13 cellular contexts compared by ENCODE assay signal in genomic region chr20:444862-445426, GRCh38. TPM values are rescaled to one million over a fixed set of nuclear protein-coding genes. Genes with fewer than 3 reads are reported as not detected.
DNase-seq lines count a peak whose midpoint lies in the region; ATAC-seq and TF ChIP-seq lines count a peak whose summit lies in the region.
"Had no signal": no experiment of that assay in that cellular context is flagged by ENCODE, and none has a peak within 500 bp of the region (broad histone marks: within the 10 kb centered on the region; RNA-seq: fewer than 3 reads in every experiment).

No MANE protein-coding gene starts in this region.

- TF ChIP-seq CTCF in heart right ventricle (IDR thresholded peaks at IDR 0.05), result no peak
- TF ChIP-seq CTCF in smooth muscle cell (IDR thresholded peaks at IDR 0.05; ENCODE audit: borderline replicate concordance, insufficient read depth, poor library complexity, severe bottlenecking), result no peak
- TF ChIP-seq CTCF in GM20000 (IDR thresholded peaks at IDR 0.05; ENCODE audit: extremely low read depth, missing control alignments), result no peak

- TF ChIP-seq EP300 in Ishikawa (IDR thresholded peaks at IDR 0.05; ENCODE audit: borderline replicate concordance), result no peak

- peaks cover 7% of the 10 kb centered on the region for H3F3A ChIP-seq in smooth muscle cell (ENCODE audit: low read depth)

- intact Hi-C loops in heart right ventricle (cut with DNase I), result loop anchor here in 1 of 10 donors (2.0 kb wide), 1 partner anchor 16 kb away; no protein-coding TSS in a partner anchor

- peaks cover 100% of the 10 kb centered on the region for H4K20me1 ChIP-seq in smooth muscle cell (ENCODE audit: low read depth)

- H3K27me3 ChIP-seq in heart right ventricle (no peaks in the 10 kb centered on the region), smooth muscle cell (ENCODE audit: low read depth) (no peaks in the 10 kb centered on the region)
- H3K27me3 ChIP-seq: hepatocyte had no signal

- H3K4me1 ChIP-seq in heart right ventricle (peaks cover 9 to 36% (median 23%) of the 10 kb centered on the region in 9 donors), smooth muscle cell (ENCODE audit: low read depth) (no peaks in the 10 kb centered on the region)

- CTCF ChIA-PET in activated CD4-positive, alpha-beta memory T cell treated with anti-CD3 and anti-CD28 coated beads, Interleukin-2, amount 10 ng/mL, durations not matched to agents 7 days and 5 days (lab: Charles Lee), result no interaction called here

- DNase-seq in brain pericyte (ENCODE audit: low read depth, low spot score) (peak; percentile 50), heart right ventricle (no peak), smooth muscle cell (lab: John Stamatoyannopoulos, UW; ENCODE audit: unreplicated experiment) (no peak), GM20000 (ENCODE audit: low spot score) (no peak)
- no peak for DNase-seq in activated CD4-positive, alpha-beta memory T cell treated with anti-CD3 and anti-CD28 coated beads, Interleukin-2, amount 10 ng/mL, durations not matched to agents 7 days and 5 days
- DNase-seq: central memory CD4-positive, alpha-beta T cell; DND-41; NCI-H2029 treated with DMSO at 0.1 percent for 48 hours had no signal

- H3K9me3 Mint-ChIP-seq in activated CD4-positive, alpha-beta memory T cell treated with anti-CD3 and anti-CD28 coated beads, Interleukin-2, amount 10 ng/mL, durations not matched to agents 7 days and 5 days, result no peaks in the 10 kb centered on the region
- H3K9me3 Mint-ChIP-seq: T-helper 2 cell treated with Interferon-gamma antibody and Interleukin-4, amounts not matched to agents 5 μg/mL and 100 μg/mL, for 36 hours had no signal

- no peak for TF ChIP-seq RAD21 in Ishikawa (IDR thresholded peaks at IDR 0.05; ENCODE audit: low read depth)

- H3K9ac ChIP-seq in smooth muscle cell (ENCODE audit: low read depth), result no peak overlapping the region

- H3K4me2 ChIP-seq in smooth muscle cell, result no peak overlapping the region
- H3K4me2 ChIP-seq: hepatocyte had no signal

- peak; percentile 52 to 72 (median 65) for ATAC-seq in heart right ventricle
- no peak for ATAC-seq in HG03460 (IDR thresholded peaks at IDR 0.05; ENCODE audit: unreplicated experiment)
- no peak for ATAC-seq in GM18907 (IDR thresholded peaks at IDR 0.05; ENCODE audit: unreplicated experiment)

- H3K9me3 ChIP-seq in heart right ventricle, result no peaks in the 10 kb centered on the region
- no peaks in the 10 kb centered on the region for H3K9me3 ChIP-seq in smooth muscle cell (replicated peaks; ENCODE audit: low read depth)

- no peak overlapping the region for H3K27ac Mint-ChIP-seq in activated CD4-positive, alpha-beta memory T cell treated with anti-CD3 and anti-CD28 coated beads, Interleukin-2, amount 10 ng/mL, durations not matched to agents 7 days and 5 days
- H3K27ac Mint-ChIP-seq: T-helper 2 cell treated with Interferon-gamma antibody and Interleukin-4, amounts not matched to agents 5 μg/mL and 100 μg/mL, for 36 hours had no signal

- POLR2A ChIA-PET in activated CD4-positive, alpha-beta memory T cell treated with anti-CD3 and anti-CD28 coated beads, Interleukin-2, amount 10 ng/mL, durations not matched to agents 7 days and 5 days (lab: Charles Lee), result interaction anchor here (1.1 kb wide), 1 partner anchor 10 kb away, joined by 3 read pairs; no protein-coding TSS in a partner anchor

- H3K27ac ChIP-seq in heart right ventricle, result peak overlapping the region in 7 of 10 donors; percentile 9 to 39 (median 27)
- peak overlapping the region; percentile 4 for H3K27ac ChIP-seq in smooth muscle cell (ENCODE audit: low read depth)
- H3K27ac ChIP-seq: hepatocyte had no signal

- H3K4me1 Mint-ChIP-seq in activated CD4-positive, alpha-beta memory T cell treated with anti-CD3 and anti-CD28 coated beads, Interleukin-2, amount 10 ng/mL, durations not matched to agents 7 days and 5 days, result peaks cover 9% of the 10 kb centered on the region

- WGBS in heart right ventricle, 2 donors, result 45 to 46% methylated on average over 12 of the region's 12 CpGs
- WGBS in smooth muscle cell (ENCODE audit: low lambda C conversion rate), result 86% methylated on average over 12 of the region's 12 CpGs

- peaks cover 0 to 76% (median 26%) of the 10 kb centered on the region in 9 donors for H3K36me3 ChIP-seq in heart right ventricle
- no peaks in the 10 kb centered on the region for H3K36me3 ChIP-seq in smooth muscle cell (ENCODE audit: low read depth)

- no peak overlapping the region for H2AFZ ChIP-seq in smooth muscle cell (ENCODE audit: low read depth)
- H2AFZ ChIP-seq: hepatocyte had no signal

- peaks cover 62% of the 10 kb centered on the region for H3K36me3 Mint-ChIP-seq in activated CD4-positive, alpha-beta memory T cell treated with anti-CD3 and anti-CD28 coated beads, Interleukin-2, amount 10 ng/mL, durations not matched to agents 7 days and 5 days (ENCODE audit: low read depth)

- H3K79me2 ChIP-seq in smooth muscle cell (ENCODE audit: low read depth), result peaks cover 45% of the 10 kb centered on the region

- H3K27me3 Mint-ChIP-seq in activated CD4-positive, alpha-beta memory T cell treated with anti-CD3 and anti-CD28 coated beads, Interleukin-2, amount 10 ng/mL, durations not matched to agents 7 days and 5 days, result no peaks in the 10 kb centered on the region

- H3K4me3 ChIP-seq in heart right ventricle, result no peak overlapping the region
- H3K4me3 ChIP-seq in smooth muscle cell, result no peak overlapping the region
- H3K4me3 ChIP-seq: hepatocyte had no signal

- H3K4me3 Mint-ChIP-seq in activated CD4-positive, alpha-beta memory T cell treated with anti-CD3 and anti-CD28 coated beads, Interleukin-2, amount 10 ng/mL, durations not matched to agents 7 days and 5 days, result no peak overlapping the region
- H3K4me3 Mint-ChIP-seq: T-helper 2 cell treated with Interferon-gamma antibody and Interleukin-4, amounts not matched to agents 5 μg/mL and 100 μg/mL, for 36 hours had no signal

TF ChIP-seq in Ishikawa, 13 proteins besides CTCF, POLR2A, EP300 and RAD21:
- TF ChIP-seq MAX (IDR thresholded peaks at IDR 0.05) (no peak), USF1 (IDR thresholded peaks at IDR 0.05) (peak; percentile 56)

RNA-seq across cellular contexts. Expression of gene TBC1D20, which starts 17.4 kb away (rescaled TPM):
- total RNA-seq in heart right ventricle, result 10 to 100 TPM; 20.3 to 28.2 (median 23.5) TPM
- 10 to 100 TPM; 12.9 to 16.7 TPM for polyA plus RNA-seq in heart right ventricle
- 37.9 and 41.9 TPM in 2 replicates for total RNA-seq in smooth muscle cell
- polyA plus RNA-seq in smooth muscle cell, result 41.6 and 45.7 TPM in 2 replicates
- total RNA-seq in activated CD4-positive, alpha-beta memory T cell treated with anti-CD3 and anti-CD28 coated beads, Interleukin-2, amount 10 ng/mL, durations not matched to agents 7 days and 5 days, result 10 to 100 TPM; 27.0 to 28.1 TPM

RNA-seq across cellular contexts. Expression of gene RBCK1, which starts 36.8 kb away (rescaled TPM):
- 10 to 100 TPM; 32.0 to 74.2 (median 41.4) TPM for total RNA-seq in heart right ventricle
- 10 to 100 TPM; 57.9 to 86.8 TPM for polyA plus RNA-seq in heart right ventricle
- total RNA-seq in smooth muscle cell, result 43.0 and 49.2 TPM in 2 replicates
- polyA plus RNA-seq in smooth muscle cell, result 53.9 and 62.4 TPM in 2 replicates
- 100 to 1,000 TPM; 133 to 146 TPM for total RNA-seq in activated CD4-positive, alpha-beta memory T cell treated with anti-CD3 and anti-CD28 coated beads, Interleukin-2, amount 10 ng/mL, durations not matched to agents 7 days and 5 days

Comparison
In these comparisons a context has a peak if more than half of its experiments do, and no peak if none do; other contexts are left out.
1. ATAC-seq: peak in heart right ventricle (8 of 8); none in HG03460 (single experiment) and GM18907 (single experiment).